Comparison of ENCODE assay signal across 1 cellular context in the genomic region with DNA sequence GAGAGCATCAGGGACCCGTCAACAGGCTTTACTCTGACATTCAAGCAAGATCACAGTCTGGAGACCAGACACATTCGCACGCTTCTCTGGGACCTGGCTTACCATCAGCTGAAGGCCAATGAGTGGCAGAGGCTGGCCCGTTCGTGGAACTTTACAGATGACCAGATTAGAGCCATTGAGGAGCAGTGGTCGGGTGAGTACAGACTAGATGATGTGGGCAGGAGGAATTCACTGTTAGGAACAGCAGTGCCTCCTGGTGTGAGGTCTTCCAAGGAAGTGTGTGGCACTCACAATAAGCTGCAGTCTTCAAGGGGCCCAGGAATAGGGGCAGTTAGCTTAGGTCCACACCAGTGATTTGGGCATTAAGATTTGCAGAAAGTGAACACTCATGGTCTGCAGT.
TF ChIP-seq lines count a peak whose summit lies in the region.

No MANE protein-coding gene starts in this region.

TF ChIP-seq in SK-N-SH treated with all-trans-retinoic acid at 6 μM for 48 hours, 23 proteins besides CTCF, POLR2A, EP300 and RAD21 (continued from another document):
- TF ChIP-seq, protein P1, sequence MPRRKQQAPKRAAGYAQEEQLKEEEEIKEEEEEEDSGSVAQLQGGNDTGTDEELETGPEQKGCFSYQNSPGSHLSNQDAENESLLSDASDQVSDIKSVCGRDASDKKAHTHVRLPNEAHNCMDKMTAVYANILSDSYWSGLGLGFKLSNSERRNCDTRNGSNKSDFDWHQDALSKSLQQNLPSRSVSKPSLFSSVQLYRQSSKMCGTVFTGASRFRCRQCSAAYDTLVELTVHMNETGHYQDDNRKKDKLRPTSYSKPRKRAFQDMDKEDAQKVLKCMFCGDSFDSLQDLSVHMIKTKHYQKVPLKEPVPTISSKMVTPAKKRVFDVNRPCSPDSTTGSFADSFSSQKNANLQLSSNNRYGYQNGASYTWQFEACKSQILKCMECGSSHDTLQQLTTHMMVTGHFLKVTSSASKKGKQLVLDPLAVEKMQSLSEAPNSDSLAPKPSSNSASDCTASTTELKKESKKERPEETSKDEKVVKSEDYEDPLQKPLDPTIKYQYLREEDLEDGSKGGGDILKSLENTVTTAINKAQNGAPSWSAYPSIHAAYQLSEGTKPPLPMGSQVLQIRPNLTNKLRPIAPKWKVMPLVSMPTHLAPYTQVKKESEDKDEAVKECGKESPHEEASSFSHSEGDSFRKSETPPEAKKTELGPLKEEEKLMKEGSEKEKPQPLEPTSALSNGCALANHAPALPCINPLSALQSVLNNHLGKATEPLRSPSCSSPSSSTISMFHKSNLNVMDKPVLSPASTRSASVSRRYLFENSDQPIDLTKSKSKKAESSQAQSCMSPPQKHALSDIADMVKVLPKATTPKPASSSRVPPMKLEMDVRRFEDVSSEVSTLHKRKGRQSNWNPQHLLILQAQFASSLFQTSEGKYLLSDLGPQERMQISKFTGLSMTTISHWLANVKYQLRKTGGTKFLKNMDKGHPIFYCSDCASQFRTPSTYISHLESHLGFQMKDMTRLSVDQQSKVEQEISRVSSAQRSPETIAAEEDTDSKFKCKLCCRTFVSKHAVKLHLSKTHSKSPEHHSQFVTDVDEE (CRISPR knock-in tag; IDR thresholded peaks at IDR 0.05): no peak
- TF ChIP-seq ARNTL (CRISPR knock-in tag; IDR thresholded peaks at IDR 0.05; ENCODE audit: borderline replicate concordance, low read depth) (no peak), TCF4 (CRISPR knock-in tag; IDR thresholded peaks at IDR 0.05; ENCODE audit: borderline replicate concordance) (no peak)
TF ChIP-seq in SK-N-SH treated with all-trans-retinoic acid at 6 μM for 48 hours: peak in this region for 0.
